ENCODE assay signal across 10 cellular contexts in the genomic region with DNA sequence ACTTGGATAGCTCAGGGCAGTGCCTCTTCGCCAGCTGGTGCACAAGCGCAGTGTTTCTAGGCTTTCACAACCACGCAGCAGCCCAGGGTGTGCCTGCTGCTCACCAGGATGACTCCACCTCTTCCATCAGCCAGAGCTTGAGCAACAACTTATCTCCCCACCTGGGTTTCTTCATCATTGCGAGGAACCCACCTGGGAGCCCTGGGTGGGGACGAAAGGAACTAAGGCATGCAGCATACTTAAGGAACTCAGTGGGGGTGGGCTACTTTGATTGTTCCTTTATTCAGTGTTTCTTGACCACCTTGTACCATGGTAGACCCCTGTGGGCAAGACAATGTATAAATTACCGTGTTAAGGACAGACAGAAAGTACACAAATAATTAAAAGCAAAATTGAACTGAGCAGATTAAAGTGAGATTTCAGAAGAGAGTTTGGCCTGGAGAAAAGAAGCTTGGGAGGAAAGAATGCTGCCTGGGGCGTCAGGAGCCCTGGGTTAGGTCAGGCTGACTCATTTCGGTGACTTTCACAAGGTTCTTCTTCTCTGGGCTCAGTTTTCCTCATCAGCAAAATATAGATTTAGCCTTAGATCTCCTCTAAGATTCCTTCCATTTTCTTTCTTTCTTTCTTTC. TPM values are rescaled to one million over a fixed set of nuclear protein-coding genes. Genes with fewer than 3 reads are reported as not detected.
A peak's percentile ranks its signal among the peaks of the same experiment; 100 is the strongest.
DNase-seq lines count a peak whose midpoint lies in the region; ATAC-seq, FAIRE-seq and TF ChIP-seq lines count a peak whose summit lies in the region.
"Had no signal": no experiment of that assay in that cellular context is flagged by ENCODE, and none has a peak within 500 bp of the region (broad histone marks: within the 10 kb centered on the region; RNA-seq: fewer than 3 reads in every experiment).

No MANE protein-coding gene starts in this region.

- ATAC-seq in body of pancreas = no peak

- H3K27me3 ChIP-seq in HUES6 (ENCODE audit: control insufficient read depth, insufficient read depth, low read length) = no peaks in the 10 kb centered on the region
- H3K27me3 ChIP-seq in body of pancreas = no peaks in the 10 kb centered on the region

- H3K27ac ChIP-seq in HUES6 (ENCODE audit: low read depth, low read length) (peak overlapping the region; percentile 44; the same call in 1 of the 2 replicates), body of pancreas (peak overlapping the region; percentile 2 to 12 (median 9))
- H3K27ac ChIP-seq: parathyroid adenoma had no signal

- no peaks in the 10 kb centered on the region for H3K36me3 ChIP-seq in HUES6 (ENCODE audit: control insufficient read depth, insufficient read depth, low read length)
- H3K36me3 ChIP-seq in body of pancreas (replicated peaks in 1 of 2; ENCODE audit: insufficient read depth in 1 of 2, low read depth in 2 of 2) = no peaks in the 10 kb centered on the region

- WGBS in body of pancreas, 2 donors = 71 to 91% methylated on average over 8 of the region's 8 CpGs

- TF ChIP-seq POLR2A in body of pancreas (IDR thresholded peaks at IDR 0.05) = no peak

- intact Hi-C loops in body of pancreas (cut with DNase I) = loop anchor here (10.0 kb wide), 1 partner anchor 387 kb away; no protein-coding TSS in a partner anchor

- no peak for TF ChIP-seq CTCF in body of pancreas (IDR thresholded peaks at IDR 0.05)

- H3K9me3 ChIP-seq in HUES6 (ENCODE audit: control insufficient read depth, insufficient read depth, low read depth, low read length) = no peaks in the 10 kb centered on the region
- H3K9me3 ChIP-seq in body of pancreas = no peaks in the 10 kb centered on the region

- no peak for FAIRE-seq in RCC 7860 (lab: Jason Lieb, UNC)

- H3K4me3 ChIP-seq in HUES6 (ENCODE audit: low read depth, low read length) (no peak overlapping the region), body of pancreas (no peak overlapping the region)

- peak overlapping the region; percentile 1 for H3K9ac ChIP-seq in HUES6 (ENCODE audit: low read length)
- H3K9ac ChIP-seq: parathyroid adenoma had no signal

- DNase-seq in AG08395 (ENCODE audit: low spot score) (peak; percentile 80), body of pancreas (peak in 1 of 4 donors; percentile 49), islet precursor cell (peak; percentile 94), cortex of kidney (lab: John Stamatoyannopoulos, UW) (no peak), germinal center (ENCODE audit: low spot score) (no peak), superior temporal gyrus (ENCODE audit: extremely low spot score) (no peak), RCC 7860 (ENCODE audit: low spot score) (no peak)
- DNase-seq: immature natural killer cell had no signal

- H3K4me1 ChIP-seq in HUES6 (ENCODE audit: control insufficient read depth, insufficient read depth, low read length) = peaks cover 36% of the 10 kb centered on the region
- H3K4me1 ChIP-seq in body of pancreas = peaks cover 45% of the 10 kb centered on the region

RNA-seq across cellular contexts. Expression of a gene that starts 22.9 kb away (rescaled TPM):
- 100 to 1,000 TPM; 542 to 573 TPM for total RNA-seq in body of pancreas

RNA-seq across cellular contexts. Expression of a gene that starts 34.4 kb away (rescaled TPM):
- total RNA-seq in body of pancreas = 100 to 1,000 TPM; 326 to 389 TPM

Comparison
In these comparisons a context has a peak if more than half of its experiments do, and no peak if none do; other contexts are left out.
1. DNase-seq: peak in AG08395 (single experiment) and islet precursor cell (single experiment); none in cortex of kidney (single experiment), germinal center (single experiment), superior temporal gyrus (single experiment) and RCC 7860 (single experiment).